In the genomic region with DNA sequence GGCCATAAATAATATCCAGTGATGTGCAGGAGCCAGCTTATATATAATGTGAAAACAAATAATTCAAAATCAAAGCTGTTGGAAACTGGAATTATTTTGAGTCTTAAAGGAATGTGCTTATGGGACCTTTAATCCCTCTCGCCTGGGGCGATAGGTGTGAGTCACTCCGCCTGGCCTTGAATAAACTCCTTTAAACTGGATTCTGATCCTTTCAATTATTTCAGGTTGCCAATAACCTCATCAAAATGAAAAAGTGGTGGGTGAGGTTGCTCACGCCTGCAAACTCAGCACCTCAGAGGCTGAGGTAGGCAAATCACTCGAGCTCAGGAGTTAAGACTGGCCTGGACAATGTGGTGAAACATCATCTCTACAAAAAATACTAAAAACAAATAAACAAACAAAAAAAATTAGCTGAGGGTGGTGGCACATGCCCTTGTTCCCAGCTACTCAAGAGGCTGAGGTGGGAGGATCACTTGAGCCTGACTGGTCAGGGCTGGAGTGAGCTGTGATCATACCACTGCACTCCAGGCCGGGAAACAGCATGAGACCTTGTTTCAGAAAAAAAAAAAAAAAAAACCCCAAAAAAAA, we compare ENCODE assay signal across 1 cellular context.
TF ChIP-seq lines count a peak whose summit lies in the region.

No MANE protein-coding gene starts in this region.

TF ChIP-seq in GM12878, 131 proteins besides CTCF, POLR2A, EP300 and RAD21:
- no peak for TF ChIP-seq SPI1 (IDR thresholded peaks at IDR 0.05; ENCODE audit: borderline replicate concordance, insufficient read depth, low read depth, low read length)
- TF ChIP-seq, protein P1, sequence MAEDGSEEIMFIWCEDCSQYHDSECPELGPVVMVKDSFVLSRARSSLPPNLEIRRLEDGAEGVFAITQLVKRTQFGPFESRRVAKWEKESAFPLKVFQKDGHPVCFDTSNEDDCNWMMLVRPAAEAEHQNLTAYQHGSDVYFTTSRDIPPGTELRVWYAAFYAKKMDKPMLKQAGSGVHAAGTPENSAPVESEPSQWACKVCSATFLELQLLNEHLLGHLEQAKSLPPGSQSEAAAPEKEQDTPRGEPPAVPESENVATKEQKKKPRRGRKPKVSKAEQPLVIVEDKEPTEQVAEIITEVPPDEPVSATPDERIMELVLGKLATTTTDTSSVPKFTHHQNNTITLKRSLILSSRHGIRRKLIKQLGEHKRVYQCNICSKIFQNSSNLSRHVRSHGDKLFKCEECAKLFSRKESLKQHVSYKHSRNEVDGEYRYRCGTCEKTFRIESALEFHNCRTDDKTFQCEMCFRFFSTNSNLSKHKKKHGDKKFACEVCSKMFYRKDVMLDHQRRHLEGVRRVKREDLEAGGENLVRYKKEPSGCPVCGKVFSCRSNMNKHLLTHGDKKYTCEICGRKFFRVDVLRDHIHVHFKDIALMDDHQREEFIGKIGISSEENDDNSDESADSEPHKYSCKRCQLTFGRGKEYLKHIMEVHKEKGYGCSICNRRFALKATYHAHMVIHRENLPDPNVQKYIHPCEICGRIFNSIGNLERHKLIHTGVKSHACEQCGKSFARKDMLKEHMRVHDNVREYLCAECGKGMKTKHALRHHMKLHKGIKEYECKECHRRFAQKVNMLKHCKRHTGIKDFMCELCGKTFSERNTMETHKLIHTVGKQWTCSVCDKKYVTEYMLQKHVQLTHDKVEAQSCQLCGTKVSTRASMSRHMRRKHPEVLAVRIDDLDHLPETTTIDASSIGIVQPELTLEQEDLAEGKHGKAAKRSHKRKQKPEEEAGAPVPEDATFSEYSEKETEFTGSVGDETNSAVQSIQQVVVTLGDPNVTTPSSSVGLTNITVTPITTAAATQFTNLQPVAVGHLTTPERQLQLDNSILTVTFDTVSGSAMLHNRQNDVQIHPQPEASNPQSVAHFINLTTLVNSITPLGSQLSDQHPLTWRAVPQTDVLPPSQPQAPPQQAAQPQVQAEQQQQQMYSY (CRISPR knock-in tag; IDR thresholded peaks at IDR 0.05) = 0 out of 2 replicates have a peak, but pooled peaks have one; percentile 32
- peak; percentile 54; the same call in 1 of the 2 replicates for TF ChIP-seq NFIC (IDR thresholded peaks at IDR 0.05; ENCODE audit: low read depth, low read length)
- TF ChIP-seq, protein P2, sequence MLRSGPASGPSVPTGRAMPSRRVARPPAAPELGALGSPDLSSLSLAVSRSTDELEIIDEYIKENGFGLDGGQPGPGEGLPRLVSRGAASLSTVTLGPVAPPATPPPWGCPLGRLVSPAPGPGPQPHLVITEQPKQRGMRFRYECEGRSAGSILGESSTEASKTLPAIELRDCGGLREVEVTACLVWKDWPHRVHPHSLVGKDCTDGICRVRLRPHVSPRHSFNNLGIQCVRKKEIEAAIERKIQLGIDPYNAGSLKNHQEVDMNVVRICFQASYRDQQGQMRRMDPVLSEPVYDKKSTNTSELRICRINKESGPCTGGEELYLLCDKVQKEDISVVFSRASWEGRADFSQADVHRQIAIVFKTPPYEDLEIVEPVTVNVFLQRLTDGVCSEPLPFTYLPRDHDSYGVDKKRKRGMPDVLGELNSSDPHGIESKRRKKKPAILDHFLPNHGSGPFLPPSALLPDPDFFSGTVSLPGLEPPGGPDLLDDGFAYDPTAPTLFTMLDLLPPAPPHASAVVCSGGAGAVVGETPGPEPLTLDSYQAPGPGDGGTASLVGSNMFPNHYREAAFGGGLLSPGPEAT (IDR thresholded peaks at IDR 0.05; ENCODE audit: low read depth) = 0 out of 2 replicates have a peak, but pooled peaks have one; percentile 25
- TF ChIP-seq TBL1XR1 (IDR thresholded peaks at IDR 0.05; ENCODE audit: low read depth, low read length) = 0 out of 2 replicates have a peak, but pooled peaks have one; percentile 5
- TF ChIP-seq ATF7 (IDR thresholded peaks at IDR 0.05; ENCODE audit: low read depth) = 0 out of 2 replicates have a peak, but pooled peaks have one; percentile 35
- TF ChIP-seq, protein P3, sequence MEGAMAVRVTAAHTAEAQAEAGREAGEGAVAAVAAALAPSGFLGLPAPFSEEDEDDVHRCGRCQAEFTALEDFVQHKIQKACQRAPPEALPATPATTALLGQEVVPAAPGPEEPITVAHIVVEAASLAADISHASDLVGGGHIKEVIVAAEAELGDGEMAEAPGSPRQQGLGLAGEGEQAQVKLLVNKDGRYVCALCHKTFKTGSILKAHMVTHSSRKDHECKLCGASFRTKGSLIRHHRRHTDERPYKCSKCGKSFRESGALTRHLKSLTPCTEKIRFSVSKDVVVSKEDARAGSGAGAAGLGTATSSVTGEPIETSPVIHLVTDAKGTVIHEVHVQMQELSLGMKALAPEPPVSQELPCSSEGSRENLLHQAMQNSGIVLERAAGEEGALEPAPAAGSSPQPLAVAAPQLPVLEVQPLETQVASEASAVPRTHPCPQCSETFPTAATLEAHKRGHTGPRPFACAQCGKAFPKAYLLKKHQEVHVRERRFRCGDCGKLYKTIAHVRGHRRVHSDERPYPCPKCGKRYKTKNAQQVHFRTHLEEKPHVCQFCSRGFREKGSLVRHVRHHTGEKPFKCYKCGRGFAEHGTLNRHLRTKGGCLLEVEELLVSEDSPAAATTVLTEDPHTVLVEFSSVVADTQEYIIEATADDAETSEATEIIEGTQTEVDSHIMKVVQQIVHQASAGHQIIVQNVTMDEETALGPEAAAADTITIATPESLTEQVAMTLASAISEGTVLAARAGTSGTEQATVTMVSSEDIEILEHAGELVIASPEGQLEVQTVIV (IDR thresholded peaks at IDR 0.05; ENCODE audit: borderline replicate concordance, partially characterized antibody) = no peak
- TF ChIP-seq ZNF384 (IDR thresholded peaks at IDR 0.05; ENCODE audit: borderline replicate concordance, low read depth, low read length) = peak; percentile 69; the same call in 1 of the 2 replicates
- TF ChIP-seq IKZF2 (IDR thresholded peaks at IDR 0.05) = peak in 1 of 2 experiments; percentile 3; a peak in 1 of 4 replicates
- TF ChIP-seq, protein P4, sequence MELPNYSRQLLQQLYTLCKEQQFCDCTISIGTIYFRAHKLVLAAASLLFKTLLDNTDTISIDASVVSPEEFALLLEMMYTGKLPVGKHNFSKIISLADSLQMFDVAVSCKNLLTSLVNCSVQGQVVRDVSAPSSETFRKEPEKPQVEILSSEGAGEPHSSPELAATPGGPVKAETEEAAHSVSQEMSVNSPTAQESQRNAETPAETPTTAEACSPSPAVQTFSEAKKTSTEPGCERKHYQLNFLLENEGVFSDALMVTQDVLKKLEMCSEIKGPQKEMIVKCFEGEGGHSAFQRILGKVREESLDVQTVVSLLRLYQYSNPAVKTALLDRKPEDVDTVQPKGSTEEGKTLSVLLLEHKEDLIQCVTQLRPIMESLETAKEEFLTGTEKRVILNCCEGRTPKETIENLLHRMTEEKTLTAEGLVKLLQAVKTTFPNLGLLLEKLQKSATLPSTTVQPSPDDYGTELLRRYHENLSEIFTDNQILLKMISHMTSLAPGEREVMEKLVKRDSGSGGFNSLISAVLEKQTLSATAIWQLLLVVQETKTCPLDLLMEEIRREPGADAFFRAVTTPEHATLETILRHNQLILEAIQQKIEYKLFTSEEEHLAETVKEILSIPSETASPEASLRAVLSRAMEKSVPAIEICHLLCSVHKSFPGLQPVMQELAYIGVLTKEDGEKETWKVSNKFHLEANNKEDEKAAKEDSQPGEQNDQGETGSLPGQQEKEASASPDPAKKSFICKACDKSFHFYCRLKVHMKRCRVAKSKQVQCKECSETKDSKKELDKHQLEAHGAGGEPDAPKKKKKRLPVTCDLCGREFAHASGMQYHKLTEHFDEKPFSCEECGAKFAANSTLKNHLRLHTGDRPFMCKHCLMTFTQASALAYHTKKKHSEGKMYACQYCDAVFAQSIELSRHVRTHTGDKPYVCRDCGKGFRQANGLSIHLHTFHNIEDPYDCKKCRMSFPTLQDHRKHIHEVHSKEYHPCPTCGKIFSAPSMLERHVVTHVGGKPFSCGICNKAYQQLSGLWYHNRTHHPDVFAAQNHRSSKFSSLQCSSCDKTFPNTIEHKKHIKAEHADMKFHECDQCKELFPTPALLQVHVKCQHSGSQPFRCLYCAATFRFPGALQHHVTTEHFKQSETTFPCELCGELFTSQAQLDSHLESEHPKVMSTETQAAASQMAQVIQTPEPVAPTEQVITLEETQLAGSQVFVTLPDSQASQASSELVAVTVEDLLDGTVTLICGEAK (IDR thresholded peaks at IDR 0.05; ENCODE audit: borderline replicate concordance) = no peak
- 0 out of 2 replicates have a peak, but pooled peaks have one; percentile 27 for TF ChIP-seq RUNX3 (IDR thresholded peaks at IDR 0.05; ENCODE audit: low read length)
- TF ChIP-seq ZNF274 (IDR thresholded peaks at IDR 0.05; ENCODE audit: insufficient read depth, insufficient read length) = no peak
TF ChIP-seq in GM12878: peak in this region for 8.
